In the genomic region with DNA sequence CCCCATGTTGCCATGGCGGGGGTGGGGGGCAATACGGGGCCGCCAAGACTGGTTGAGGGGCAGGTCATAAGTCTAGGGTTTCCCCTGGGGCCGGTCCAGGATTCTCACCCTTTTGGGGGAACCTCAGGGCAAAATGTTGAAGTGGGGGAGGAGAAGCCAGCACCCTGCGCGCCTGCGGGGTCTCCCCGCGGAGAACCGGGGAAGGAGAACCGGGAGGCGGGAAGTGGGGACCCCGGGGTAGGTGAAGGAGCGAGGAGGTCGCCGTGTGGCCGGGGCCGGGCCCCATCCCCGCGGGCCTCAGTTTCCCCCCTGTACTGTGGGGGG, we compare ENCODE assay signal across 9 cellular contexts. TPM values are rescaled to one million over a fixed set of nuclear protein-coding genes. Genes with fewer than 3 reads are reported as not detected.
DNase-seq lines count a peak whose midpoint lies in the region; ATAC-seq and TF ChIP-seq lines count a peak whose summit lies in the region.
"Had no signal": no experiment of that assay in that cellular context is flagged by ENCODE, and none has a peak within 500 bp of the region (broad histone marks: within the 10 kb centered on the region; RNA-seq: fewer than 3 reads in every experiment).

No MANE protein-coding gene starts in this region.

- H3K27ac ChIP-seq in VCaP (peak overlapping the region; percentile 72; the same call in 1 of the 2 replicates), psoas muscle (peak overlapping the region; percentile 80)

- H3K27me3 Mint-ChIP-seq in CD14-positive monocyte (ENCODE audit: low read depth in 3 of 3) (peaks cover 41 to 45% (median 44%) of the 10 kb centered on the region in 3 donors), glutamatergic neuron (ENCODE audit: unreplicated experiment) (peaks cover 4% of the 10 kb centered on the region)

- no peaks in the 10 kb centered on the region for H3K27me3 ChIP-seq in psoas muscle (ENCODE audit: insufficient read depth in 3 of 3, low read length in 2 of 3)

- H3K9me3 Mint-ChIP-seq in CD14-positive monocyte: peaks cover 0 to 10% (median 4%) of the 10 kb centered on the region in 7 donors
- peaks cover 6% of the 10 kb centered on the region for H3K9me3 Mint-ChIP-seq in glutamatergic neuron (ENCODE audit: unreplicated experiment)

- intact Hi-C loops in CD14-positive monocyte (cut with micrococcal nuclease): no loop called here
- intact Hi-C loops in psoas muscle (cut with DNase I): no loop called here

- peaks cover 16% of the 10 kb centered on the region for H3K4me1 ChIP-seq in psoas muscle

- H3K9me3 ChIP-seq in psoas muscle: no peaks in the 10 kb centered on the region

- H3K4me3 Mint-ChIP-seq in CD14-positive monocyte: peak overlapping the region; percentile 82 to 91
- peak overlapping the region; percentile 85 for H3K4me3 Mint-ChIP-seq in glutamatergic neuron (ENCODE audit: unreplicated experiment)

- peak overlapping the region; percentile 62 for H3K4me3 ChIP-seq in psoas muscle

- no peak for TF ChIP-seq CTCF in CD14-positive monocyte (IDR thresholded peaks at IDR 0.05)
- TF ChIP-seq CTCF in VCaP (conservative IDR thresholded peaks at IDR 0.05): no peak
- TF ChIP-seq CTCF in glutamatergic neuron (IDR thresholded peaks at IDR 0.05; ENCODE audit: partially characterized antibody, unreplicated experiment): no peak
- TF ChIP-seq CTCF in psoas muscle (IDR thresholded peaks at IDR 0.05): no peak

- peak in 3 of 4 donors; percentile 3 to 5 (median 4) for ATAC-seq in psoas muscle

- peak overlapping the region in 2 of 7 donors; percentile 7 to 24 for H3K27ac Mint-ChIP-seq in CD14-positive monocyte
- peak overlapping the region; percentile 87 for H3K27ac Mint-ChIP-seq in glutamatergic neuron (ENCODE audit: unreplicated experiment)

- H3K36me3 Mint-ChIP-seq in CD14-positive monocyte (peaks cover 4 to 5% of the 10 kb centered on the region in 2 donors), glutamatergic neuron (ENCODE audit: unreplicated experiment) (no peaks in the 10 kb centered on the region)

- H3K36me3 ChIP-seq in psoas muscle (ENCODE audit: insufficient read depth in 1 of 2, low read depth in 1 of 2): no peaks in the 10 kb centered on the region

- 13 to 21% (median 16%) methylated on average over 14 to 20 of the region's 20 CpGs for WGBS in psoas muscle, 3 donors

- H3K4me1 Mint-ChIP-seq in CD14-positive monocyte: peaks cover 31% of the 10 kb centered on the region
- peaks cover 14% of the 10 kb centered on the region for H3K4me1 Mint-ChIP-seq in glutamatergic neuron (ENCODE audit: low read depth, unreplicated experiment)

- no peak for DNase-seq in CD14-positive monocyte (ENCODE audit: low spot score)
- no peak for DNase-seq in glutamatergic neuron
- DNase-seq in psoas muscle: no peak
- no peak for DNase-seq in OCI-M2 (lab: John Stamatoyannopoulos, UW; ENCODE audit: unreplicated experiment)
- no peak for DNase-seq in NCI-H2171 (lab: John Stamatoyannopoulos, UW)
- DNase-seq in epidermal melanocyte (ENCODE audit: insufficient read length, low spot score): no peak
- DNase-seq in SKM-1 (lab: John Stamatoyannopoulos, UW; ENCODE audit: unreplicated experiment): no peak
- DNase-seq: effector CD4-positive, alpha-beta T cell had no signal

RNA-seq across cellular contexts. Expression of a gene that starts 0.3 kb away (rescaled TPM):
- polyA plus RNA-seq in CD14-positive monocyte (10 to 100 TPM; 20.7 to 23.7 TPM), psoas muscle (10 to 100 TPM; 18.8 to 52.5 (median 36.1) TPM)
- total RNA-seq in glutamatergic neuron (ENCODE audit: unreplicated experiment) (89.8 TPM), psoas muscle (100 to 1,000 TPM in 1 of 4 donors, 10 to 100 TPM in 3; 25.6 to 108 (median 43.3) TPM)
